6 cellular contexts compared by ENCODE assay signal in the genomic region with DNA sequence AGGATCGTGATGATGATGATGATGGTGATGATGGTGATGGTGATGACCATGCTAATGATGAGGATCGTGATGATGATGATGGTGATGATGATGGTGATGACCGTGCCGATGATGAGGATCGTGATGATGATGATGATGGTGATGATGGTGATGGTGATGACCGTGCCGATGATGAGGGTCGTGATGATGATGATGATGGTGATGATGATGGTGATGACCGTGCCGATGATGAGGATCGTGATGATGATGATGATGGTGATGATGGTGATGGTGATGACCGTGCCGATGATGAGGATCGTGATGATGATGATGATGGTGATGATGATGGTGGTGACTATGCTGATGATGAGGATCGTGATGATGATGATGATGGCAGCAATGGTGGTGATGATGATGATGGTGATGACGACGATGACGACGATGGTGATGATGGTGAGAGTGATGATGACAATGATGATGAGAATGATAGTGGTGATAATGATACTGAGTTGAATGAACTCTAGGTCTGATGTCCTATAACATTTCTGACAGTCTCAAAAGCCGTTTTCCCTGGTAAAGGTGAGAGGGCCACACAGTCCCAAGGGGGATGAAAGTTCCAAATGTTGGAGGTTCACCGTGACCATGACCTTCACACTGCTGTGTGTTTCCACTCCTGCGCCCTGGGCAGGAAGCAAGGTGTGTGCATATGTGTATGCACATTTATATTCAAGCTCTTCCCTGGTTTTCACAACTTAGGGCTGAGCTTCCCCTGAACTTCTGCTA. TPM values are rescaled to one million over a fixed set of nuclear protein-coding genes. Genes with fewer than 3 reads are reported as not detected.
"Had no signal": no experiment of that assay in that cellular context is flagged by ENCODE, and none has a peak within 500 bp of the region (broad histone marks: within the 10 kb centered on the region; RNA-seq: fewer than 3 reads in every experiment).

No MANE protein-coding gene starts in this region.

RNA-seq across cellular contexts. Expression of a gene that starts 30.3 kb away (rescaled TPM):
- total RNA-seq: activated naive CD4-positive, alpha-beta T cell treated with anti-CD3 and anti-CD28 coated beads, Interleukin-2, amount 50 U/mL, for 72 hours; activated T-cell treated with anti-CD3 and anti-CD28 coated beads, Interleukin-2, amount 50 U/mL, for 72 hours; body of pancreas; osteocyte; smooth muscle cell had no signal
- polyA plus RNA-seq: SK-N-SH, smooth muscle cell had no signal
